In genomic region chr7:102991077-102991539, GRCh38 we compare ENCODE assay signal across 15 cellular contexts.
DNase-seq lines count a peak whose midpoint lies in the region; ATAC-seq and TF ChIP-seq lines count a peak whose summit lies in the region.
"Had no signal": no experiment of that assay in that cellular context is flagged by ENCODE, and none has a peak within 500 bp of the region (broad histone marks: within the 10 kb centered on the region; RNA-seq: fewer than 3 reads in every experiment).

No MANE protein-coding gene starts in this region.

- H2BK12ac ChIP-seq in mesenchymal stem cell (ENCODE audit: low read length in 2 of 2) = peak overlapping the region; percentile 32 to 60

- peak overlapping the region in 1 of 2 experiments; percentile 86 for H3K4ac ChIP-seq in mesenchymal stem cell (ENCODE audit: low read depth in 1 of 2, low read length in 2 of 2)

- H2AFZ ChIP-seq in mammary epithelial cell (ENCODE audit: low read depth, low read length) = peak overlapping the region; percentile 8
- H2AFZ ChIP-seq in mesenchymal stem cell (ENCODE audit: low read depth, low read length) = no peak overlapping the region

- peak overlapping the region; percentile 70 for H3K4me2 ChIP-seq in mammary epithelial cell (ENCODE audit: insufficient read depth, low read depth, low read length)
- no peak overlapping the region for H3K4me2 ChIP-seq in mesenchymal stem cell (ENCODE audit: low read length, poor library complexity, severe bottlenecking)

- peak overlapping the region; percentile 84 for H2BK5ac ChIP-seq in mesenchymal stem cell (ENCODE audit: low read depth, low read length, poor library complexity, severe bottlenecking)

- peak; percentile 15 for ATAC-seq in activated T-helper 17 cell treated with anti-CD3 and anti-CD28 coated beads, Interleukin-2, amount 50 U/mL, for 72 hours (replicated peaks)
- ATAC-seq in HG02885 (IDR thresholded peaks at IDR 0.05; ENCODE audit: poor library complexity, unreplicated experiment) = no peak
- ATAC-seq: left ventricle myocardium superior, WTC11 had no signal

- H3K14ac ChIP-seq in mesenchymal stem cell (ENCODE audit: low read length in 2 of 2) = no peak overlapping the region

- H3K36me3 ChIP-seq in mammary epithelial cell (ENCODE audit: insufficient read depth, low read length) (no peaks in the 10 kb centered on the region), breast epithelium (no peaks in the 10 kb centered on the region), mesenchymal stem cell (ENCODE audit: control insufficient read depth in 1 of 2, insufficient read depth in 2 of 2, low read depth in 1 of 2, low read length in 2 of 2) (no peaks in the 10 kb centered on the region)

- no peak for TF ChIP-seq CTCF in mammary epithelial cell (conservative IDR thresholded peaks at IDR 0.05 in 1 of 2, IDR thresholded peaks at IDR 0.05 in 1 of 2; ENCODE audit: extremely low read depth in 1 of 2, insufficient read depth in 1 of 2, low read depth in 1 of 2, low read length in 2 of 2)
- TF ChIP-seq CTCF in breast epithelium (IDR thresholded peaks at IDR 0.05) = no peak
- TF ChIP-seq CTCF in glutamatergic neuron (IDR thresholded peaks at IDR 0.05; ENCODE audit: partially characterized antibody, unreplicated experiment) = no peak

- H3K27me3 ChIP-seq in mammary epithelial cell (ENCODE audit: insufficient read depth, low read length) (no peaks in the 10 kb centered on the region), breast epithelium (no peaks in the 10 kb centered on the region), mesenchymal stem cell (ENCODE audit: control insufficient read depth in 1 of 2, insufficient read depth in 1 of 2, low read length in 2 of 2) (no peaks in the 10 kb centered on the region)

- H3K4me1 ChIP-seq in mammary epithelial cell (ENCODE audit: insufficient read depth, low read length) (peaks cover 33% of the 10 kb centered on the region), breast epithelium (no peaks in the 10 kb centered on the region), mesenchymal stem cell (ENCODE audit: control insufficient read depth, insufficient read depth, low read depth, low read length) (peaks cover 8% of the 10 kb centered on the region)

- no peak overlapping the region for H4K91ac ChIP-seq in mesenchymal stem cell (ENCODE audit: low read length)

- no peaks in the 10 kb centered on the region for H3K79me1 ChIP-seq in mesenchymal stem cell (replicated peaks; ENCODE audit: low read length, poor library complexity, severe bottlenecking)

- H3K4me1 Mint-ChIP-seq in activated T-helper 17 cell treated with anti-CD3 and anti-CD28 coated beads, Interleukin-2, amount 50 U/mL, for 72 hours = no peaks in the 10 kb centered on the region
- no peaks in the 10 kb centered on the region for H3K4me1 Mint-ChIP-seq in glutamatergic neuron (ENCODE audit: low read depth, unreplicated experiment)
- H3K4me1 Mint-ChIP-seq: activated naive CD4-positive, alpha-beta T cell treated with anti-CD3 and anti-CD28 coated beads, Interleukin-2, amount 50 U/mL, for 24 hours; WTC11 had no signal

- H3K18ac ChIP-seq in mesenchymal stem cell (ENCODE audit: low read depth in 1 of 2, low read length in 2 of 2) = no peak overlapping the region

- BruUV-seq in mammary epithelial cell (replicated peaks; lab: Mats Ljungman, UMichigan) = TSS peak; percentile 46

- no peaks in the 10 kb centered on the region for H3K36me3 Mint-ChIP-seq in activated T-helper 17 cell treated with anti-CD3 and anti-CD28 coated beads, Interleukin-2, amount 50 U/mL, for 72 hours (ENCODE audit: low read depth)
- no peaks in the 10 kb centered on the region for H3K36me3 Mint-ChIP-seq in glutamatergic neuron (ENCODE audit: unreplicated experiment)
- H3K36me3 Mint-ChIP-seq: activated naive CD4-positive, alpha-beta T cell treated with anti-CD3 and anti-CD28 coated beads, Interleukin-2, amount 50 U/mL, for 24 hours; WTC11 had no signal

- no peak overlapping the region for H3K4me3 ChIP-seq in mammary epithelial cell (replicated peaks in 1 of 3; ENCODE audit: insufficient read depth in 1 of 3, low read depth in 2 of 3, low read length in 3 of 3)
- H3K4me3 ChIP-seq in breast epithelium = no peak overlapping the region
- no peak overlapping the region for H3K4me3 ChIP-seq in mesenchymal stem cell (ENCODE audit: insufficient read depth in 1 of 2, low read depth in 1 of 2, low read length in 2 of 2)

- in situ Hi-C loops in mammary epithelial cell (cut with MboI; ENCODE audit: low sequenced_read_pairs in 2 of 2) = no loop called here

- H2BK15ac ChIP-seq in mesenchymal stem cell (ENCODE audit: low read depth, poor library complexity, severe bottlenecking) = no peak overlapping the region

- H3K9ac ChIP-seq in mammary epithelial cell (ENCODE audit: insufficient read depth, low read length) (no peak overlapping the region), mesenchymal stem cell (ENCODE audit: low read length) (no peak overlapping the region)

- DNase-seq in mammary epithelial cell = peak; percentile 2
- no peak for DNase-seq in breast epithelium (ENCODE audit: low spot score in 2 of 2)
- DNase-seq in mesenchymal stem cell = no peak
- DNase-seq in glutamatergic neuron = no peak
- DNase-seq in NCI-H510A (lab: John Stamatoyannopoulos, UW) = no peak
- DNase-seq in C1 segment of cervical spinal cord (lab: John Stamatoyannopoulos, UW) = no peak
- DNase-seq: activated CD8-positive, alpha-beta memory T cell treated with anti-CD3 and anti-CD28 coated beads, Interleukin-2, amount 50 U/mL, for 48 hours; left ventricle myocardium superior; NCI-H526 treated with DMSO at 0.1 percent for 48 hours; stimulated activated naive CD4-positive, alpha-beta T cell had no signal

- intact Hi-C loops in mammary epithelial cell (cut with micrococcal nuclease) = no loop called here
- intact Hi-C loops in breast epithelium (cut with DNase I; ENCODE audit: low total_unique reads) = no loop called here

- peaks cover 6% of the 10 kb centered on the region for H3K27me3 Mint-ChIP-seq in activated T-helper 17 cell treated with anti-CD3 and anti-CD28 coated beads, Interleukin-2, amount 50 U/mL, for 72 hours
- H3K27me3 Mint-ChIP-seq in glutamatergic neuron (ENCODE audit: unreplicated experiment) = no peaks in the 10 kb centered on the region
- H3K27me3 Mint-ChIP-seq: activated naive CD4-positive, alpha-beta T cell treated with anti-CD3 and anti-CD28 coated beads, Interleukin-2, amount 50 U/mL, for 24 hours had no signal

- H2BK120ac ChIP-seq in mesenchymal stem cell (ENCODE audit: low read depth, low read length) = no peak overlapping the region

- no peaks in the 10 kb centered on the region for H3K79me2 ChIP-seq in mammary epithelial cell (ENCODE audit: insufficient read depth, low read length)

- peak overlapping the region; percentile 84 for H2AK5ac ChIP-seq in mesenchymal stem cell (ENCODE audit: low read length, severe bottlenecking)

- dilution Hi-C loops in mammary epithelial cell (cut with HindIII; ENCODE audit: low sequenced_read_pairs) = no loop called here

- H3K27ac ChIP-seq in mammary epithelial cell (ENCODE audit: insufficient read depth, low read depth, low read length) (peak overlapping the region; percentile 45), breast epithelium (no peak overlapping the region), mesenchymal stem cell (ENCODE audit: low read length, poor library complexity, severe bottlenecking) (peak overlapping the region; percentile 95)

- no peaks in the 10 kb centered on the region for H3K9me3 Mint-ChIP-seq in activated T-helper 17 cell treated with anti-CD3 and anti-CD28 coated beads, Interleukin-2, amount 50 U/mL, for 72 hours
- H3K9me3 Mint-ChIP-seq in glutamatergic neuron (ENCODE audit: unreplicated experiment) = no peaks in the 10 kb centered on the region
- H3K9me3 Mint-ChIP-seq: activated naive CD4-positive, alpha-beta T cell treated with anti-CD3 and anti-CD28 coated beads, Interleukin-2, amount 50 U/mL, for 24 hours; nephron had no signal

- CTCF ChIA-PET in mammary epithelial cell (lab: Charles Lee; ENCODE audit: low non-redundant PET) = no interaction called here

- TF ChIP-seq POLR2A in breast epithelium (IDR thresholded peaks at IDR 0.05) = no peak

- no peaks in the 10 kb centered on the region for H4K20me1 ChIP-seq in mammary epithelial cell (ENCODE audit: insufficient read depth, low read length)

- H3K4me3 Mint-ChIP-seq in activated T-helper 17 cell treated with anti-CD3 and anti-CD28 coated beads, Interleukin-2, amount 50 U/mL, for 72 hours = no peak overlapping the region
- H3K4me3 Mint-ChIP-seq in glutamatergic neuron (ENCODE audit: unreplicated experiment) = no peak overlapping the region
- H3K4me3 Mint-ChIP-seq: activated naive CD4-positive, alpha-beta T cell treated with anti-CD3 and anti-CD28 coated beads, Interleukin-2, amount 50 U/mL, for 24 hours; nephron; WTC11 had no signal

- no peaks in the 10 kb centered on the region for H3K9me3 ChIP-seq in mammary epithelial cell (replicated peaks; ENCODE audit: insufficient read depth, low read length)
- no peaks in the 10 kb centered on the region for H3K9me3 ChIP-seq in breast epithelium
- no peaks in the 10 kb centered on the region for H3K9me3 ChIP-seq in mesenchymal stem cell (ENCODE audit: control insufficient read depth, low read length)

- no peak overlapping the region for H3K23ac ChIP-seq in mesenchymal stem cell (ENCODE audit: low read length in 2 of 2)

- no peak overlapping the region for H4K8ac ChIP-seq in mesenchymal stem cell (ENCODE audit: low read length)

- H3K27ac Mint-ChIP-seq in activated T-helper 17 cell treated with anti-CD3 and anti-CD28 coated beads, Interleukin-2, amount 50 U/mL, for 72 hours = no peak overlapping the region
- H3K27ac Mint-ChIP-seq in glutamatergic neuron (ENCODE audit: unreplicated experiment) = no peak overlapping the region
- H3K27ac Mint-ChIP-seq: activated naive CD4-positive, alpha-beta T cell treated with anti-CD3 and anti-CD28 coated beads, Interleukin-2, amount 50 U/mL, for 24 hours; nephron; WTC11 had no signal

Comparison
In these comparisons a context has a peak if more than half of its experiments do, and no peak if none do; other contexts are left out.
1. H3K27ac ChIP-seq: peak in mammary epithelial cell (single experiment) and mesenchymal stem cell (single experiment); none in breast epithelium (0 of 2).